In the genomic region with DNA sequence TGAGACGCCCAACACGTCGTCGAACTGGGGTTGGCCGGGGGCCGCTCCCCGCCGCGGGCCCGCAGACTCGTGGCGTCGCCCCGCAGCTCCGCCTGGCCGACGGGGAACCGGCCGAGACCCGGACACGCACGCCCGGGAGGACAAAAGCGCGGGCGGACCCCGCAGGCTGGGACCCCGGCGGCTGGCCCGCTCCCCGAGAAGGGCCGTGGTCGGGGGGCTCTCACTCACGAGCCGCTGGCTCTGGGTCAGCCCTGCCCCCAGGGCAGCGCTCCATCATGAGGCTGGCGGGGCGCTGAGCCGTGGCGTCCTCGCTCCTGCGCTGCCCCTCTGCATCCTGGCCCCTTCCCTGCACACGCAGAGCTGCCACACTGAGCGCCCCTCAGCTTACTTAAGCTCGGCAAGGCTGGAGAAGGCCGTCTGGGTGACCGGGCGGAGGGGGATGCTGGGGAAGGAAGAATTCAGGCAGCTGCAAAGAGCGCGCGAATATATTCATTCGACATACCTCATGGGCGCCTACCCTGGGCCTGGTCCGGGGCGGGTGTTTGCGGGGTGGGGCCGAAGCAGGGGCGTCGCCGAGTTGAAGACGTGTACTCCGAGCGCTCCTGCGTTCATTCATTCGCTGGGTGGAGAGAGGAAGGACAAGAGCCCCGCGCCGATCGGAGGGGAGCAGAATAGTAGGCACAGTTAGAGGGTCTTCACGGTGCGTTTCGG, we compare ENCODE assay signal across 8 cellular contexts. TPM values are rescaled to one million over a fixed set of nuclear protein-coding genes. Genes with fewer than 3 reads are reported as not detected.
A peak's percentile ranks its signal among the peaks of the same experiment; 100 is the strongest.
DNase-seq lines count a peak whose midpoint lies in the region; ATAC-seq, FAIRE-seq and TF ChIP-seq lines count a peak whose summit lies in the region.

No MANE protein-coding gene starts in this region.

- ATAC-seq in naive thymus-derived CD8-positive, alpha-beta T cell: peak; percentile 67 to 84
- ATAC-seq in HG03571 (IDR thresholded peaks at IDR 0.05; ENCODE audit: unreplicated experiment): no peak

- 3% methylated on average over 72 of the region's 72 CpGs for WGBS in esophagus, 2 donors

- H3K9me3 Mint-ChIP-seq in naive thymus-derived CD8-positive, alpha-beta T cell: no peaks in the 10 kb centered on the region

- H3K27ac ChIP-seq in esophagus (ENCODE audit: low read depth in 2 of 2, low read length in 1 of 2): peak overlapping the region; percentile 63 to 78

- H3K27me3 Mint-ChIP-seq in naive thymus-derived CD8-positive, alpha-beta T cell: peaks cover 24 to 82% (median 61%) of the 10 kb centered on the region in 5 donors

- H3K27ac Mint-ChIP-seq in naive thymus-derived CD8-positive, alpha-beta T cell: peak overlapping the region in 2 of 10 donors; percentile 25 to 61

- peak overlapping the region; percentile 65 to 89 (median 79) for H3K4me3 Mint-ChIP-seq in naive thymus-derived CD8-positive, alpha-beta T cell

- peak; percentile 61 for DNase-seq in activated CD8-positive, alpha-beta memory T cell treated with anti-CD3 and anti-CD28 coated beads, Interleukin-2, amount 50 U/mL, for 48 hours
- DNase-seq in activated CD8-positive, alpha-beta memory T cell treated with anti-CD3 and anti-CD28 coated beads for 24 hours: no peak
- peak; percentile 40 for DNase-seq in NCI-H774 (lab: John Stamatoyannopoulos, UW)
- no peak for DNase-seq in naive thymus-derived CD8-positive, alpha-beta T cell
- DNase-seq in midbrain (lab: John Stamatoyannopoulos, UW): no peak
- DNase-seq in H54 (ENCODE audit: insufficient read length, low spot score): no peak

- POLR2A ChIA-PET in naive thymus-derived CD8-positive, alpha-beta T cell (lab: Charles Lee): no interaction called here

- FAIRE-seq in H54 (lab: Jason Lieb, UNC): no peak

- H3K4me3 ChIP-seq in esophagus (ENCODE audit: low read depth in 1 of 2, low read length in 2 of 2): peak overlapping the region; percentile 51 to 58

- H3K9me3 ChIP-seq in esophagus (ENCODE audit: control insufficient read depth in 2 of 2, insufficient read depth in 1 of 2, low read depth in 1 of 2, low read length in 1 of 2): no peaks in the 10 kb centered on the region

- no peak for TF ChIP-seq POLR2A in H54 (IDR thresholded peaks at IDR 0.05; ENCODE audit: low read depth, low read length)

- H3K4me1 ChIP-seq in esophagus (ENCODE audit: control insufficient read depth in 2 of 2, insufficient read depth in 2 of 2, low read length in 1 of 2): peaks cover 7 to 20% of the 10 kb centered on the region in 2 donors

- no peaks in the 10 kb centered on the region for H3K36me3 Mint-ChIP-seq in naive thymus-derived CD8-positive, alpha-beta T cell

- no peaks in the 10 kb centered on the region for H3K27me3 ChIP-seq in esophagus (ENCODE audit: control insufficient read depth in 1 of 2, insufficient read depth in 2 of 2, low read length in 2 of 2)

- peaks cover 6 to 13% (median 11%) of the 10 kb centered on the region in 4 donors for H3K4me1 Mint-ChIP-seq in naive thymus-derived CD8-positive, alpha-beta T cell

- no peaks in the 10 kb centered on the region for H3K36me3 ChIP-seq in esophagus (ENCODE audit: control insufficient read depth in 2 of 2, insufficient read depth in 2 of 2, low read length in 1 of 2)

RNA-seq across cellular contexts. Expression of a gene that starts 0.6 kb away (rescaled TPM):
- 10 to 100 TPM; 10.0 to 20.7 TPM for polyA plus RNA-seq in esophagus
- not detected for total RNA-seq in naive thymus-derived CD8-positive, alpha-beta T cell
- under 1 TPM in 2 of 3 donors, not detected in 1; 0.02 to 0.10 TPM for polyA plus RNA-seq in naive thymus-derived CD8-positive, alpha-beta T cell

RNA-seq across cellular contexts. Expression of a gene that starts 32.4 kb away (rescaled TPM):
- under 1 TPM; 0.06 to 0.14 TPM for polyA plus RNA-seq in esophagus
- total RNA-seq in naive thymus-derived CD8-positive, alpha-beta T cell: not detected
- not detected for polyA plus RNA-seq in naive thymus-derived CD8-positive, alpha-beta T cell

Comparison
In these comparisons a context has a peak if more than half of its experiments do, and no peak if none do; other contexts are left out.
1. DNase-seq: peak in activated CD8-positive, alpha-beta memory T cell treated with anti-CD3 and anti-CD28 coated beads, Interleukin-2, amount 50 U/mL, for 48 hours (single experiment) and NCI-H774 (single experiment); none in activated CD8-positive, alpha-beta memory T cell treated with anti-CD3 and anti-CD28 coated beads for 24 hours (single experiment), naive thymus-derived CD8-positive, alpha-beta T cell (0 of 10), midbrain (single experiment) and H54 (single experiment).
2. RNA of a gene that starts 0.6 kb away (polyA plus RNA-seq): 10.0 to 20.7 TPM in esophagus; 0.02 to 0.10 TPM in naive thymus-derived CD8-positive, alpha-beta T cell; every median in the first group is over 10 times any median in the second.